17 cellular contexts compared by ENCODE assay signal in genomic region chr6:10617008-10617696, GRCh38.
"Had no signal": no experiment of that assay in that cellular context is flagged by ENCODE, and none has a peak within 500 bp of the region (broad histone marks: within the 10 kb centered on the region; RNA-seq: fewer than 3 reads in every experiment).

No MANE protein-coding gene starts in this region.

- DNase-seq: cerebellar nuclear complex; effector memory CD8-positive, alpha-beta T cell; foreskin keratinocyte; head of caudate nucleus; kidney glomerular epithelial cell; natural killer cell; nucleus accumbens; ovary; stimulated activated CD4-positive, alpha-beta T cell treated with anti-CD3 and anti-CD28 coated beads, Interleukin-2, amount 100 ng/mL, for 48 hours; stimulated activated naive CD4-positive, alpha-beta T cell treated with Interleukin-2 at 50 U/mL for 16 hours; thyroid gland had no signal

- H3K27ac ChIP-seq: cardiac muscle cell, epithelial cell of prostate, foreskin keratinocyte, hepatocyte, ovary, thyroid gland had no signal

- H3K4me3 ChIP-seq: cardiac muscle cell, hepatocyte, ovary, smooth muscle cell, thyroid gland had no signal

- ATAC-seq: effector memory CD8-positive, alpha-beta T cell; foreskin keratinocyte; left lobe of liver; natural killer cell; right cardiac atrium had no signal

- H3K27me3 ChIP-seq: cardiac muscle cell, foreskin keratinocyte, hepatocyte, ovary, thyroid gland had no signal

- H3K36me3 ChIP-seq: cardiac muscle cell, ovary, thyroid gland had no signal

- H3K4me1 ChIP-seq: foreskin keratinocyte had no signal

- H3K9me3 ChIP-seq: ovary, thyroid gland had no signal
